21 cellular contexts compared by ENCODE assay signal in the genomic region with DNA sequence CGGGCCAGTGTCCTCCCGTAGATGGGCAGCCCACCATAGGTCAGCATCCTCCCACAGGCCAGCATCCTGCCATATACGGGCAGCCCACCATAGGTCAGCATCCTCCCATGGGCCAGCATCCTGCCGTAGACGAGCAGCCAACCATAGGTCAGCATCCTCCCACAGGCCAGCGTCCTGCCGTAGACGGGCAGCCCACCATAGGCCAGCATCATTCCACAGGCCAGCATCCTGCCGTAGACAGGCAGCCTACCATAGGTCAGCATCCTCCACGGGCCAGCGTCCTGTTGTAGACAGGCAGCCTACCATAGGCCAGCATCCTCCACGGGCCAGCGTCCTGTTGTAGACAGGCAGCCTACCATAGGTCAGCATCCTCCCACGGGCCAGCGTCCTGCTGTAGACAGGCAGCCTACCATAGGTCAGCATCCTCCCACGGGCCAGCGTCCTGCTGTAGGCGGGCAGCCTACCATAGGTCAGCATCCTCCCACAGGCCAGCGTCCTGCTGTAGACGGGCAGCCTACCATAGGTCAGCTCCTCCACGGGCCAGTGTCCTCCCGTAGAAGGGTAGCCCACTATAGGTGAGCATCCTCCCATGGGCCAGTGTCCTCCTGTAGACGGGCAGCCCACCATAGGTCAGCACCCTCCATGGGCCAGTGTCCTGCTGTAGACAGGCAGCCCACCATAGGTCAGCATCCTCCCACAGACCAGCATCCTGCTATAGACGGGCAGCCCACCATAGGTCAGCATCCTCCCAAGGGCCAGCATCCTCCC.
DNase-seq lines count a peak whose midpoint lies in the region; ATAC-seq and TF ChIP-seq lines count a peak whose summit lies in the region.
"Had no signal": no experiment of that assay in that cellular context is flagged by ENCODE, and none has a peak within 500 bp of the region (broad histone marks: within the 10 kb centered on the region; RNA-seq: fewer than 3 reads in every experiment).

No MANE protein-coding gene starts in this region.

- H3K4me3 Mint-ChIP-seq in osteocyte (ENCODE audit: unreplicated experiment), result no peak overlapping the region
- H3K4me3 Mint-ChIP-seq in CD8-positive, alpha-beta T cell, result no peak overlapping the region
- H3K4me3 Mint-ChIP-seq: CD14-positive monocyte; CD4-positive, alpha-beta T cell had no signal

- no peaks in the 10 kb centered on the region for H3K4me1 Mint-ChIP-seq in osteocyte (ENCODE audit: unreplicated experiment)
- H3K4me1 Mint-ChIP-seq in CD8-positive, alpha-beta T cell (ENCODE audit: low read depth), result no peaks in the 10 kb centered on the region
- H3K4me1 Mint-ChIP-seq: CD14-positive monocyte had no signal

- H3K36me3 ChIP-seq in right atrium auricular region, result no peaks in the 10 kb centered on the region
- H3K36me3 ChIP-seq in CD8-positive, alpha-beta T cell (ENCODE audit: insufficient read depth, low read length), result no peaks in the 10 kb centered on the region
- H3K36me3 ChIP-seq: BE2C; BLaER1 treated with 17β-estradiol and CSF1 and Interleukin-3, amounts not matched to agents 10 nM and 100 nM had no signal

- H3K27ac Mint-ChIP-seq in osteocyte (ENCODE audit: unreplicated experiment), result no peak overlapping the region
- H3K27ac Mint-ChIP-seq in CD8-positive, alpha-beta T cell, result no peak overlapping the region
- H3K27ac Mint-ChIP-seq: CD14-positive monocyte; CD4-positive, alpha-beta T cell had no signal

- no peak overlapping the region for H3K27ac ChIP-seq in right atrium auricular region
- no peak overlapping the region for H3K27ac ChIP-seq in CD8-positive, alpha-beta T cell (ENCODE audit: low read depth, low read length)
- H3K27ac ChIP-seq: 22Rv1; BLaER1 treated with 17β-estradiol and CSF1 and Interleukin-3, amounts not matched to agents 10 nM and 100 nM had no signal

- no peaks in the 10 kb centered on the region for H3K9me3 Mint-ChIP-seq in osteocyte (ENCODE audit: unreplicated experiment)
- H3K9me3 Mint-ChIP-seq in CD8-positive, alpha-beta T cell, result no peaks in the 10 kb centered on the region
- H3K9me3 Mint-ChIP-seq: CD4-positive, alpha-beta T cell had no signal

- intact Hi-C loops in left ventricle myocardium superior (cut with micrococcal nuclease), result no loop called here
- intact Hi-C loops in CD8-positive, alpha-beta T cell (cut with DNase I, micrococcal nuclease), result no loop called here

- in situ Hi-C loops in ACHN (cut with HindIII; ENCODE audit: low pct_ligation_motif_present, low pct_unique_long_range_greater_than_20kb, low sequenced_read_pairs), result no loop called here

- H3K4me3 ChIP-seq in right atrium auricular region, result no peak overlapping the region
- no peak overlapping the region for H3K4me3 ChIP-seq in CD8-positive, alpha-beta T cell (ENCODE audit: low read depth, low read length)
- H3K4me3 ChIP-seq: BLaER1 treated with 17β-estradiol and CSF1 and Interleukin-3, amounts not matched to agents 10 nM and 100 nM had no signal

- DNase-seq in right atrium auricular region (ENCODE audit: low spot score) (peak; percentile 51), left ventricle myocardium superior (no peak), islet precursor cell (peak; percentile 42), osteocyte (ENCODE audit: extremely low spot score, unreplicated experiment) (peak; percentile 71), ACHN (no peak)
- no peak for DNase-seq in CD8-positive, alpha-beta T cell
- DNase-seq in activated CD4-positive, CD25-positive, alpha-beta regulatory T cell (lab: John Stamatoyannopoulos, UW), result no peak
- DNase-seq: AML-193; BE2C; Calu3; CD4-positive, alpha-beta T cell; COR-L47; DMS53; DMS79 treated with DMSO at 0.1 percent for 48 hours; GF-D8; GOT3; H7; HCEC 1CT had no signal

- H3K27me3 ChIP-seq in right atrium auricular region, result no peaks in the 10 kb centered on the region
- no peaks in the 10 kb centered on the region for H3K27me3 ChIP-seq in CD8-positive, alpha-beta T cell (ENCODE audit: insufficient read depth, low read length)
- H3K27me3 ChIP-seq: BE2C; BLaER1 treated with 17β-estradiol and CSF1 and Interleukin-3, amounts not matched to agents 10 nM and 100 nM had no signal

- H3K36me3 Mint-ChIP-seq in osteocyte (ENCODE audit: unreplicated experiment), result no peaks in the 10 kb centered on the region
- H3K36me3 Mint-ChIP-seq in CD8-positive, alpha-beta T cell, result no peaks in the 10 kb centered on the region
- H3K36me3 Mint-ChIP-seq: CD14-positive monocyte had no signal

- no peaks in the 10 kb centered on the region for H3K4me1 ChIP-seq in right atrium auricular region
- H3K4me1 ChIP-seq in CD8-positive, alpha-beta T cell (ENCODE audit: insufficient read depth, low read length), result no peaks in the 10 kb centered on the region
- H3K4me1 ChIP-seq: BE2C had no signal

- H3K9me3 ChIP-seq in right atrium auricular region, result peaks cover 0 to 4% of the 10 kb centered on the region in 2 donors
- no peaks in the 10 kb centered on the region for H3K9me3 ChIP-seq in CD8-positive, alpha-beta T cell (ENCODE audit: low read length)
- H3K9me3 ChIP-seq: BE2C had no signal

- POLR2A ChIA-PET in CD8-positive, alpha-beta T cell (lab: Charles Lee), result no interaction called here

- CTCF ChIA-PET in CD8-positive, alpha-beta T cell (lab: Charles Lee), result interaction anchor here (0.9 kb wide), 1 partner anchor 13 kb away, joined by 3 read pairs; no protein-coding TSS in a partner anchor

- ATAC-seq in left ventricle myocardium superior, result no peak
- ATAC-seq in CD8-positive, alpha-beta T cell, result no peak

- TF ChIP-seq CTCF in right atrium auricular region (IDR thresholded peaks at IDR 0.05) (no peak), osteocyte (IDR thresholded peaks at IDR 0.05) (no peak)
- TF ChIP-seq CTCF in CD8-positive, alpha-beta T cell (IDR thresholded peaks at IDR 0.05), result no peak

- H3K27me3 Mint-ChIP-seq in osteocyte (ENCODE audit: unreplicated experiment), result peaks cover 10% of the 10 kb centered on the region
- H3K27me3 Mint-ChIP-seq in CD8-positive, alpha-beta T cell (ENCODE audit: low read depth), result peaks cover 2% of the 10 kb centered on the region

Comparison
In these comparisons a context has a peak if more than half of its experiments do, and no peak if none do; other contexts are left out.
1. DNase-seq: peak in right atrium auricular region (single experiment), islet precursor cell (single experiment) and osteocyte (single experiment); none in left ventricle myocardium superior (single experiment), ACHN (single experiment), CD8-positive, alpha-beta T cell (0 of 7) and activated CD4-positive, CD25-positive, alpha-beta regulatory T cell (0 of 4).